In the genomic region with DNA sequence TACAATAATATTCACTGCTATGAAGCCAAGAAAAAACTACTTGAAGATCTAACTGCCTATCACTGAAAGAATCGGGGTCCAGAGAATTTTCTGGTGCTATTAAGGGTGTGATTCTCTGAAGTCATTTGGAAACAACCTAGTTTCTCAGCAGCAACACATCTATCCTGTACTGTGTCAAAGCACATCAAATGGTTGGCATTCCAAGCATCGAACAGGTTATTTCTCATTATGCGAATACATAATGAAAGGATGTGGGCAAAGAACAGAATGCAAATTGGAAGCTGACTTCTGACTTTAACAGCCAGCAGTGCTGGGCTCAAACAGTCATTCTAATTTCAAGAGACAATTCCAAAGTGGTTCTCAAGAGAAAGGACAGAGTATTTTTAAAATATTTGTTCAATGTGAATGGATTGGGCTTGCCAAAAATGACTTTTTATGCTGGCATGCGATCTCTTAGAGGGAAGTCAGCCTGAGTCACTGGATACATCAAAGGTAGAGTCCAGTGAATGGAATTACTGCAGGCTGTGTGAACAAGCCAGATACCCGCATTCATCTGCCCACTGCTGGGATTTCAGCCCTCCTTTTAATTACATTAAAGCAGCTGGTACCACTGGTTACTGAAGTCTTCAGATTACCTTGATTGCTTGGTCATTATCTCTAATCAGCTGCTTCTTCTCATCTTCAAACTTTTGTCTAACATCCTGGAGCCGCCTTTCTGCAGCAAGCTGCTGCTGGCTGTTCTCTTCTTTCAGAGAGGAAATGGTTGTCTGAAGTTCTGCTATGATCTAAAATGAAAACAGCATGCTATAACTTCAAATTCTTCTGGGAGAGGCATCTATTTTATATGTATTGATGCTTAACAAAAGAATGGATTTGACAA, we compare ENCODE assay signal across 10 cellular contexts.
A peak's percentile ranks its signal among the peaks of the same experiment; 100 is the strongest.
DNase-seq lines count a peak whose midpoint lies in the region; ATAC-seq and TF ChIP-seq lines count a peak whose summit lies in the region.
"Had no signal": no experiment of that assay in that cellular context is flagged by ENCODE, and none has a peak within 500 bp of the region (broad histone marks: within the 10 kb centered on the region; RNA-seq: fewer than 3 reads in every experiment).

No MANE protein-coding gene starts in this region.

- CTCF ChIA-PET in activated naive CD4-positive, alpha-beta T cell treated with anti-CD3 and anti-CD28 coated beads for 36 hours (lab: Charles Lee) = interaction anchor here (0.6 kb wide), 2 partner anchors 28 to 1371 kb away, joined by 3 read pairs; no protein-coding TSS in a partner anchor

- peak overlapping the region; percentile 39 for H3K27ac Mint-ChIP-seq in activated naive CD4-positive, alpha-beta T cell treated with anti-CD3 and anti-CD28 coated beads for 36 hours
- H3K27ac Mint-ChIP-seq: B cell had no signal

- peaks cover 19% of the 10 kb centered on the region for H3K4me1 ChIP-seq in foreskin keratinocyte

- DNase-seq in activated naive CD4-positive, alpha-beta T cell treated with anti-CD3 and anti-CD28 coated beads for 36 hours = peak; percentile 14
- DNase-seq in activated naive CD4-positive, alpha-beta T cell treated with anti-CD3 and anti-CD28 coated beads, Interleukin-2, amount 50 U/mL, for 16 hours = no peak
- peak; percentile 93 for DNase-seq in SW480 (ENCODE audit: low spot score)
- DNase-seq in foreskin keratinocyte = peak; percentile 76 to 90
- peak; percentile 43 for DNase-seq in smooth muscle cell of the brain vasculature (ENCODE audit: low read depth, low spot score)
- DNase-seq in NOMO-1 treated with DMSO at 0.1 percent for 48 hours (lab: John Stamatoyannopoulos, UW; ENCODE audit: unreplicated experiment) = no peak
- no peak for DNase-seq in NCI-H446 treated with DMSO at 0.1 percent for 48 hours (lab: John Stamatoyannopoulos, UW)
- DNase-seq: stimulated activated CD4-positive, alpha-beta T cell treated with anti-CD3 and anti-CD28 coated beads, Interleukin-4, amount 100 ng/mL, for 1 hour had no signal

- H3K4me3 Mint-ChIP-seq in activated naive CD4-positive, alpha-beta T cell treated with anti-CD3 and anti-CD28 coated beads for 36 hours = no peak overlapping the region
- H3K4me3 Mint-ChIP-seq: B cell had no signal

- ATAC-seq in foreskin keratinocyte (peak; percentile 97), HG03097 (IDR thresholded peaks at IDR 0.05; ENCODE audit: low FRiP score, unreplicated experiment) (no peak)

- peaks cover 22% of the 10 kb centered on the region for H3K4me1 Mint-ChIP-seq in activated naive CD4-positive, alpha-beta T cell treated with anti-CD3 and anti-CD28 coated beads for 36 hours (ENCODE audit: low read depth)
- H3K4me1 Mint-ChIP-seq: B cell had no signal

- peaks cover 9% of the 10 kb centered on the region for H3K9me3 Mint-ChIP-seq in activated naive CD4-positive, alpha-beta T cell treated with anti-CD3 and anti-CD28 coated beads for 36 hours

- intact Hi-C loops in activated naive CD4-positive, alpha-beta T cell treated with anti-CD3 and anti-CD28 coated beads for 36 hours (cut with micrococcal nuclease) = loop anchor here (2.0 to 5.0 kb wide), 3 partner anchors 86 to 188 kb away; no protein-coding TSS in a partner anchor

- no peaks in the 10 kb centered on the region for H3K36me3 Mint-ChIP-seq in activated naive CD4-positive, alpha-beta T cell treated with anti-CD3 and anti-CD28 coated beads for 36 hours (ENCODE audit: low read depth)

- H3K27me3 ChIP-seq in foreskin keratinocyte = no peaks in the 10 kb centered on the region

- H3K27me3 Mint-ChIP-seq in activated naive CD4-positive, alpha-beta T cell treated with anti-CD3 and anti-CD28 coated beads for 36 hours (ENCODE audit: low read depth) = no peaks in the 10 kb centered on the region
- H3K27me3 Mint-ChIP-seq: B cell had no signal

- H3K27ac ChIP-seq in foreskin keratinocyte = no peak overlapping the region

- no peak for TF ChIP-seq CTCF in foreskin keratinocyte (conservative IDR thresholded peaks at IDR 0.05)

Comparison
In these comparisons a context has a peak if more than half of its experiments do, and no peak if none do; other contexts are left out.
1. DNase-seq: peak in activated naive CD4-positive, alpha-beta T cell treated with anti-CD3 and anti-CD28 coated beads for 36 hours (single experiment), SW480 (single experiment), foreskin keratinocyte (2 of 2) and smooth muscle cell of the brain vasculature (single experiment); none in activated naive CD4-positive, alpha-beta T cell treated with anti-CD3 and anti-CD28 coated beads, Interleukin-2, amount 50 U/mL, for 16 hours (single experiment), NOMO-1 treated with DMSO at 0.1 percent for 48 hours (single experiment) and NCI-H446 treated with DMSO at 0.1 percent for 48 hours (single experiment).